In the genomic region with DNA sequence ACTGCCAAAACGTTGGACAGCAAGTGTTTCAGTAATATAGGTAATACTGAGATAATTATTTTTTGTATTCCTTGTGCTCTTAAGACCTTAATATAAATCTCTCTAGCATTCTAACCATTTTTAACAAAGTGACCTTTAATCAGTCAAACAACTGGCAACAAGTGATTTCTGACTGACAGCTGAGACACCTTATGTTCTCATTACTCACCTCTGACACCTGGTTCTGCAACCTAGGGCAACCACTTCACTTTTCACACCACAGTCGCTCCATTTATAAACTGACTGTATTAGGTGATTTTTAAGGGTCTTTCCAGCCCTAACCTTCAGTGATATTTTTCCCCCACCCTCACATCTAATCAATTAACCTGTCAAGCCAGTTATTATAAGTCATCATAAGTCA, we compare ENCODE assay signal across 28 cellular contexts.
"Had no signal": no experiment of that assay in that cellular context is flagged by ENCODE, and none has a peak within 500 bp of the region (broad histone marks: within the 10 kb centered on the region; RNA-seq: fewer than 3 reads in every experiment).

No MANE protein-coding gene starts in this region.

- H3K4me1 ChIP-seq: ascending aorta had no signal

- DNase-seq: activated B cell treated with CpG ODN at 0.5 μM for 24 hours; activated CD4-positive, alpha-beta memory T cell treated with anti-CD3 and anti-CD28 coated beads for 36 hours; activated CD4-positive, alpha-beta T cell treated with anti-CD3 and anti-CD28 coated beads for 4 hours; activated CD4-positive, alpha-beta T cell treated with anti-CD3 and anti-CD28 coated beads, Interleukin-2, amount 10 ng/mL, durations not matched to agents 24 days and 14 days; activated CD4-positive, alpha-beta T cell treated with anti-CD3 and anti-CD28 coated beads, Interleukin-2, amount 50 U/mL, for 1 hour; activated CD4-positive, alpha-beta T cell treated with anti-CD3 and anti-CD28 coated beads, Interleukin-2, amount 50 U/mL, for 4 hours; activated CD4-positive, CD25-positive, alpha-beta regulatory T cell treated with anti-CD3 and anti-CD28 coated beads, Interleukin-2, amount 50 U/mL, for 72 hours; activated CD8-positive, alpha-beta memory T cell treated with anti-CD3 and anti-CD28 coated beads, Interleukin-2, amount 50 U/mL, for 4 hours; activated CD8-positive, alpha-beta T cell treated with anti-CD3 and anti-CD28 coated beads for 36 hours; activated effector memory CD4-positive, alpha-beta T cell treated with Interleukin-2 at 50 U/mL for 16 hours; activated gamma-delta T cell; activated naive CD4-positive, alpha-beta T cell treated with anti-CD3 and anti-CD28 coated beads, Interleukin-2, amount 10 ng/mL, durations not matched to agents 7 days and 5 days; activated naive CD4-positive, alpha-beta T cell treated with Interleukin-2 at 50 U/mL for 16 hours; activated naive CD8-positive, alpha-beta T cell treated with anti-CD3 and anti-CD28 coated beads, Interleukin-2, amount 10 ng/mL, durations not matched to agents 7 days and 5 days; activated naive CD8-positive, alpha-beta T cell treated with anti-CD3 and anti-CD28 coated beads, Interleukin-2, amount 50 U/mL, for 24 hours; activated T-cell treated with anti-CD3 and anti-CD28 coated beads, Interleukin-2, amount 50 U/mL, for 24 hours; activated T-cell treated with anti-CD3 and anti-CD28 coated beads, Interleukin-2, amount 50 U/mL, for 48 hours; amygdala; anterior cingulate cortex; caudate nucleus; cerebellar nuclear complex; T-helper 2 cell; T-helper 9 cell had no signal

- FAIRE-seq: bronchial epithelial cell, TTC549 had no signal

- H3K27ac ChIP-seq: ascending aorta, cardiac muscle cell, VCaP had no signal

- H3K27me3 ChIP-seq: ascending aorta had no signal

- H3K9me3 ChIP-seq: ascending aorta had no signal

- ATAC-seq: activated CD8-positive, alpha-beta T cell treated with anti-CD3 and anti-CD28 coated beads for 36 hours; activated naive CD8-positive, alpha-beta T cell treated with anti-CD3 and anti-CD28 coated beads, Interleukin-2, amount 50 U/mL, for 24 hours had no signal

- H3K36me3 ChIP-seq: ascending aorta, cardiac muscle cell had no signal

- H3K4me3 ChIP-seq: ascending aorta, cardiac muscle cell had no signal
